8 cellular contexts compared by ENCODE assay signal in the genomic region with DNA sequence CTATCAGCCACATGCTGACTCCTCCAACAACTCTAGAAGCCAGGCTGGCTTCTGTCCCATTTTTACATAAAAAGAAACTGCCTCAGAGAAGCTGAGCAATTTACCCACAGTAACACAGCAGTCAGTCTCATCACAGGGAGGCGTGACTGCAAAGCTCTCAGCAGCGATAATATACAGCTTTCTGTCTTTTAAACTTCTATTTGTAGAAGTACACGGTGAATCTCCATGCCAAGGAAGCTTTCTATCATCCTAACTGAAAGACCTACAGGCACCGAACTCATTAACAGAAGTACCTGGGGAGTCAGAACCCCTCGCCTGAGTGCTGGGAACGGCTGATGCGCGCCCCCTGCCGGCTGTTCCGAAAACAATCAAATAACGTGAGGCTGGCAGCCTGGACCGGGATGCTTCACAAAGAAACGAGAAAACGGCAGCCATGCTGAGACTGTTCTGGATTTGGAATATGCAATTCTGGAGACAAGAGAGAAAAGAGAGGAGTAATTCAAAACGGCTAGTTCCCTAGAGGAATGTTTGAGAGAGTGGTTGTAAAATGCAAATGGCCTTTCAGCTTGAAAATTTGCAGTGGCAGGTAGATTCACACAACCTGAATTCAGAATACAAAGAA. TPM values are rescaled to one million over a fixed set of nuclear protein-coding genes. Genes with fewer than 3 reads are reported as not detected.
DNase-seq lines count a peak whose midpoint lies in the region; ATAC-seq and TF ChIP-seq lines count a peak whose summit lies in the region.

No MANE protein-coding gene starts in this region.

- peaks cover 15% of the 10 kb centered on the region for H3K27me3 Mint-ChIP-seq in activated T-helper 1 cell treated with anti-CD3 and anti-CD28 coated beads, Interleukin-12 subunit alpha, Interleukin-12 subunit beta, Interleukin-2, Interleukin-4 antibody, amounts not matched to agents 30 ng/mL and 10 ng/mL and 1 ng/mL, durations not matched to agents 14 hours and 24 hours and 36 hours (ENCODE audit: insufficient read depth)

- TF ChIP-seq EP300 in suprapubic skin (IDR thresholded peaks at IDR 0.05), result no peak

- no peak overlapping the region for H3K18ac ChIP-seq in neuronal stem cell (ENCODE audit: low read length)

- no peak overlapping the region for H4K91ac ChIP-seq in neuronal stem cell (ENCODE audit: low read depth, low read length, poor library complexity)

- no peak overlapping the region for H2BK15ac ChIP-seq in neuronal stem cell (ENCODE audit: low read length)

- H3K36me3 ChIP-seq in MM.1S (replicated peaks; ENCODE audit: insufficient read depth, low read length) (no peaks in the 10 kb centered on the region), neuronal stem cell (replicated peaks in 1 of 2; ENCODE audit: control insufficient read depth in 2 of 2, insufficient read depth in 2 of 2, low read length in 2 of 2) (no peaks in the 10 kb centered on the region), suprapubic skin (no peaks in the 10 kb centered on the region)

- no peaks in the 10 kb centered on the region for H3K79me2 ChIP-seq in MM.1S (ENCODE audit: low read length)

- no peak overlapping the region for H3K4me3 Mint-ChIP-seq in activated T-helper 1 cell treated with anti-CD3 and anti-CD28 coated beads, Interleukin-12 subunit alpha, Interleukin-12 subunit beta, Interleukin-2, Interleukin-4 antibody, amounts not matched to agents 30 ng/mL and 10 ng/mL and 1 ng/mL, durations not matched to agents 14 hours and 24 hours and 36 hours

- H3K14ac ChIP-seq in neuronal stem cell (ENCODE audit: low read length), result no peak overlapping the region

- intact Hi-C loops in activated T-helper 1 cell treated with anti-CD3 and anti-CD28 coated beads, Interleukin-12 subunit alpha, Interleukin-12 subunit beta, Interleukin-2, Interleukin-4 antibody, amounts not matched to agents 30 ng/mL and 10 ng/mL and 1 ng/mL, durations not matched to agents 14 hours and 24 hours and 36 hours (cut with micrococcal nuclease), result loop anchor here (1.0 to 5.0 kb wide), 5 partner anchors 365 to 725 kb away; partner anchors contain the start of gene RHOU

- H2BK120ac ChIP-seq in neuronal stem cell (ENCODE audit: low read depth, low read length), result no peak overlapping the region

- no peaks in the 10 kb centered on the region for H3K36me3 Mint-ChIP-seq in activated T-helper 1 cell treated with anti-CD3 and anti-CD28 coated beads, Interleukin-12 subunit alpha, Interleukin-12 subunit beta, Interleukin-2, Interleukin-4 antibody, amounts not matched to agents 30 ng/mL and 10 ng/mL and 1 ng/mL, durations not matched to agents 14 hours and 24 hours and 36 hours (ENCODE audit: low read depth)

- H2AFZ ChIP-seq in MM.1S (ENCODE audit: low read length) (no peak overlapping the region), neuronal stem cell (ENCODE audit: low read length) (peak overlapping the region; percentile 68)

- no peaks in the 10 kb centered on the region for H3K9me3 Mint-ChIP-seq in activated T-helper 1 cell treated with anti-CD3 and anti-CD28 coated beads, Interleukin-12 subunit alpha, Interleukin-12 subunit beta, Interleukin-2, Interleukin-4 antibody, amounts not matched to agents 30 ng/mL and 10 ng/mL and 1 ng/mL, durations not matched to agents 14 hours and 24 hours and 36 hours

- no peak for ATAC-seq in HG03097 (IDR thresholded peaks at IDR 0.05; ENCODE audit: low FRiP score, unreplicated experiment)

- H3K27ac Mint-ChIP-seq in activated T-helper 1 cell treated with anti-CD3 and anti-CD28 coated beads, Interleukin-12 subunit alpha, Interleukin-12 subunit beta, Interleukin-2, Interleukin-4 antibody, amounts not matched to agents 30 ng/mL and 10 ng/mL and 1 ng/mL, durations not matched to agents 14 hours and 24 hours and 36 hours, result no peak overlapping the region

- H3K23ac ChIP-seq in neuronal stem cell (ENCODE audit: low read depth, low read length, poor library complexity), result no peak overlapping the region

- no peak overlapping the region for H3K4ac ChIP-seq in neuronal stem cell (ENCODE audit: low read length)

- H3K27me3 ChIP-seq in MM.1S (replicated peaks; ENCODE audit: insufficient read depth, low read length) (no peaks in the 10 kb centered on the region), neuronal stem cell (ENCODE audit: control insufficient read depth in 3 of 3, insufficient read depth in 3 of 3, low read depth in 1 of 3, low read length in 3 of 3) (peaks cover 0 to 14% (median 0%) of the 10 kb centered on the region in 3 experiments), suprapubic skin (no peaks in the 10 kb centered on the region)

- peak; percentile 77 for DNase-seq in Daoy (ENCODE audit: low read depth)
- DNase-seq in MM.1S, result peak; percentile 77
- DNase-seq in RKO (ENCODE audit: low spot score), result peak; percentile 62
- DNase-seq in activated T-helper 1 cell treated with anti-CD3 and anti-CD28 coated beads, Interleukin-12 subunit alpha, Interleukin-12 subunit beta, Interleukin-2, Interleukin-4 antibody, amounts not matched to agents 30 ng/mL and 10 ng/mL and 1 ng/mL, durations not matched to agents 14 hours and 24 hours and 36 hours (ENCODE audit: low spot score), result peak; percentile 66
- peak; percentile 53 for DNase-seq in fibroblast of peridontal ligament (ENCODE audit: extremely low read depth)
- peak; percentile 72 for DNase-seq in neuronal stem cell (ENCODE audit: low spot score)
- peak; percentile 86 to 92 for DNase-seq in suprapubic skin (ENCODE audit: low spot score in 2 of 2)

- H3K4me1 ChIP-seq in MM.1S (ENCODE audit: low read length), result no peaks in the 10 kb centered on the region
- peaks cover 16 to 27% of the 10 kb centered on the region in 2 donors for H3K4me1 ChIP-seq in neuronal stem cell (ENCODE audit: control insufficient read depth in 2 of 2, insufficient read depth in 1 of 2, low read depth in 1 of 2, low read length in 2 of 2)
- H3K4me1 ChIP-seq in suprapubic skin, result peaks cover 63% of the 10 kb centered on the region

- H4K20me1 ChIP-seq in MM.1S (ENCODE audit: insufficient read depth, low read length), result no peaks in the 10 kb centered on the region

- no peak overlapping the region for H3K4me2 ChIP-seq in MM.1S (ENCODE audit: low read depth, low read length)
- no peak overlapping the region for H3K4me2 ChIP-seq in neuronal stem cell (ENCODE audit: insufficient read depth, low read length, poor library complexity, severe bottlenecking)

- peaks cover 11% of the 10 kb centered on the region for H3K4me1 Mint-ChIP-seq in activated T-helper 1 cell treated with anti-CD3 and anti-CD28 coated beads, Interleukin-12 subunit alpha, Interleukin-12 subunit beta, Interleukin-2, Interleukin-4 antibody, amounts not matched to agents 30 ng/mL and 10 ng/mL and 1 ng/mL, durations not matched to agents 14 hours and 24 hours and 36 hours (ENCODE audit: low read depth)

- no peaks in the 10 kb centered on the region for H3K9me3 ChIP-seq in MM.1S (replicated peaks; ENCODE audit: insufficient read depth, low read length)
- no peaks in the 10 kb centered on the region for H3K9me3 ChIP-seq in neuronal stem cell (replicated peaks in 1 of 2; ENCODE audit: control insufficient read depth in 2 of 2, insufficient read depth in 1 of 2, low read depth in 1 of 2, low read length in 2 of 2)
- no peaks in the 10 kb centered on the region for H3K9me3 ChIP-seq in suprapubic skin

- H2BK5ac ChIP-seq in neuronal stem cell (ENCODE audit: low read length), result no peak overlapping the region

- no peak overlapping the region for H2BK12ac ChIP-seq in neuronal stem cell (ENCODE audit: low read length)

- H2AK5ac ChIP-seq in neuronal stem cell (ENCODE audit: low read depth, low read length), result no peak overlapping the region

- no peak overlapping the region for H4K8ac ChIP-seq in neuronal stem cell (ENCODE audit: low read depth, low read length)

- H3K27ac ChIP-seq in MM.1S (ENCODE audit: low read length) (no peak overlapping the region), neuronal stem cell (replicated peaks; ENCODE audit: low read length) (no peak overlapping the region), suprapubic skin (no peak overlapping the region)

- H3F3A ChIP-seq in MM.1S (ENCODE audit: insufficient read depth, low read length), result no peaks in the 10 kb centered on the region

- no CpG with 5 or more reads among the region's 15 CpGs for WGBS in neuronal stem cell (ENCODE audit: extremely low coverage in 2 of 2, insufficient read length in 2 of 2, insufficient replicate concordance in 1 of 2), 2 donors
- WGBS in suprapubic skin, result 9% methylated on average over 15 of the region's 15 CpGs

- H3K4me3 ChIP-seq in MM.1S (ENCODE audit: low read length) (no peak overlapping the region), neuronal stem cell (ENCODE audit: low read length in 2 of 2) (no peak overlapping the region), suprapubic skin (no peak overlapping the region)

- TF ChIP-seq POLR2A in suprapubic skin (IDR thresholded peaks at IDR 0.05), result no peak

- TF ChIP-seq CTCF in MM.1S (IDR thresholded peaks at IDR 0.05; ENCODE audit: low read length) (peak; percentile 98), suprapubic skin (IDR thresholded peaks at IDR 0.05) (peak; percentile 78 to 89)

- H3K9ac ChIP-seq in MM.1S (ENCODE audit: low read length), result no peak overlapping the region
- no peak overlapping the region for H3K9ac ChIP-seq in neuronal stem cell (ENCODE audit: low read depth, low read length, poor library complexity)

- H3K79me1 ChIP-seq in neuronal stem cell (ENCODE audit: low read depth, low read length), result no peaks in the 10 kb centered on the region

- H3K9me2 ChIP-seq in MM.1S (replicated peaks; ENCODE audit: insufficient read depth, low read length), result no peaks in the 10 kb centered on the region

RNA-seq across cellular contexts. Expression of gene RAB4A, which starts 43.5 kb away (rescaled TPM):
- 17.5 and 37.1 TPM in 2 replicates for total RNA-seq in Daoy (2014; rRNA removed; shearing (Covaris generic))
- 29.0 and 29.3 TPM in 2 replicates for total RNA-seq in activated T-helper 1 cell treated with anti-CD3 and anti-CD28 coated beads, Interleukin-12 subunit alpha, Interleukin-12 subunit beta, Interleukin-2, Interleukin-4 antibody, amounts not matched to agents 30 ng/mL and 10 ng/mL and 1 ng/mL, durations not matched to agents 14 hours and 24 hours and 36 hours
- 36.9 TPM for polyA plus RNA-seq in neuronal stem cell (2013, experiment 1 of 2)
- 37.7 TPM for polyA plus RNA-seq in neuronal stem cell (2013, experiment 2 of 2)
- 10 to 100 TPM; 37.1 to 78.4 (median 49.3) TPM for total RNA-seq in suprapubic skin
